ENCODE assay signal across 9 cellular contexts in the genomic region with DNA sequence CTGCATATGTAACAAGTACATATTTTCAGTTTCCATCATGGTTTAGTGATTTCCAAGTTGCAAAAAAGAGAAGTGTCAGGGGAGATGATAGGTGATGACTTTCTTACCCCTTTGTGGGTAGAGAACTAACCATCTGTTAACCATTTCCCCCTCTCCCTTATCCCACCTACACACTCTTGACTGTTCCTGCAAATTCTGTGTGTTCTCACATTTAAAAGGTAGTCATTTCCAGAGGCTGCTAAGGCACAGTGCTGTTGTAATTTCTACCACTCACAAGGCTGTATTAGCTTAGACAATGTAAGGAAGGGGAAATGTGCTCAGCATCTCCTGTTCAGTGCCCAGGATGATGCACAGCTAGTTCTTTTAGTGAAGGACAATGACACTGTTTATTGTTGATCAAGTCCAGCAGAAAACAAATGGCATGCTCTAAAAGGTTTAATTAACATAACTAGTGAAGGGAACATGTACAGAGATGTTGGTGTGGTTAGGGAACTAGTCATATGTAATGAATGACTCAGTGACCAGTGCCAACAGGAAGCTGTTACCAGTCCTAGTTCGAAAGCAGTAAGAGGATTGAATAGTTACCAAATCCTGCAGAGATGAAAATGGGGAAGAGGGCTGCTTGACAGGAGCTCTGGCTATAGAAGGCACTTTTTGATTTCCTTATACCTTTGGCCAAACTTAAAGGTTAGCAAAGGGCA.
DNase-seq lines count a peak whose midpoint lies in the region; ATAC-seq, FAIRE-seq and TF ChIP-seq lines count a peak whose summit lies in the region.
"Had no signal": no experiment of that assay in that cellular context is flagged by ENCODE, and none has a peak within 500 bp of the region (broad histone marks: within the 10 kb centered on the region; RNA-seq: fewer than 3 reads in every experiment).

No MANE protein-coding gene starts in this region.

- no peak for TF ChIP-seq CTCF in keratinocyte (optimal IDR thresholded peaks at IDR 0.05 in 1 of 3, IDR thresholded peaks at IDR 0.05 in 1 of 3, conservative IDR thresholded peaks at IDR 0.05 in 1 of 3; ENCODE audit: extremely low read depth in 1 of 3, insufficient read depth in 2 of 3, low read length in 3 of 3)

- no peaks in the 10 kb centered on the region for H3K9me1 ChIP-seq in keratinocyte (ENCODE audit: control insufficient read depth, extremely low read depth, insufficient read depth, low read length)

- FAIRE-seq in keratinocyte (lab: Jason Lieb, UNC): peak; percentile 92

- H3K79me2 ChIP-seq in keratinocyte (ENCODE audit: control insufficient read depth, insufficient read depth, low read length): no peaks in the 10 kb centered on the region

- DNase-seq in ELR (ENCODE audit: low read depth) (peak; percentile 82), M059J (ENCODE audit: low read depth) (peak; percentile 78), keratinocyte (ENCODE audit: low read depth, low spot score) (no peak), NCI-H1092 (lab: John Stamatoyannopoulos, UW) (no peak), NCI-H1105 (lab: John Stamatoyannopoulos, UW) (no peak)
- no peak for DNase-seq in effector memory CD4-positive, alpha-beta T cell
- DNase-seq in activated CD4-positive, CD25-positive, alpha-beta regulatory T cell (lab: John Stamatoyannopoulos, UW): no peak
- DNase-seq: stimulated activated naive CD4-positive, alpha-beta T cell had no signal

- no peak overlapping the region for H2AFZ ChIP-seq in keratinocyte (ENCODE audit: control insufficient read depth, low read length)

- peak; percentile 65 for ATAC-seq in GM21529 (IDR thresholded peaks at IDR 0.05; ENCODE audit: unreplicated experiment)

- H3K36me3 ChIP-seq in keratinocyte (ENCODE audit: control insufficient read depth in 2 of 2, extremely low read depth in 1 of 2, insufficient read depth in 2 of 2, low read length in 2 of 2): no peaks in the 10 kb centered on the region
- no peaks in the 10 kb centered on the region for H3K36me3 ChIP-seq in effector memory CD4-positive, alpha-beta T cell (ENCODE audit: control insufficient read depth, insufficient read depth, low read length)

- dilution Hi-C loops in keratinocyte (cut with MboI; ENCODE audit: extremely low pct_ligation_motif_present, low sequenced_read_pairs): no loop called here

- H3K4me1 ChIP-seq in keratinocyte (ENCODE audit: control insufficient read depth, extremely low read depth, insufficient read depth, low read length): peaks cover 13% of the 10 kb centered on the region
- H3K4me1 ChIP-seq in effector memory CD4-positive, alpha-beta T cell (ENCODE audit: control insufficient read depth, insufficient read depth, low read length, poor library complexity, severe bottlenecking): no peaks in the 10 kb centered on the region

- H3K9me3 ChIP-seq in keratinocyte (ENCODE audit: control insufficient read depth, low read depth, low read length): no peaks in the 10 kb centered on the region
- H3K9me3 ChIP-seq in effector memory CD4-positive, alpha-beta T cell (ENCODE audit: control insufficient read depth, low read length): no peaks in the 10 kb centered on the region

- H3K4me3 ChIP-seq in keratinocyte (ENCODE audit: control insufficient read depth in 2 of 3, extremely low read depth in 1 of 3, insufficient read depth in 2 of 3, low read depth in 1 of 3, low read length in 3 of 3): no peak overlapping the region
- no peak overlapping the region for H3K4me3 ChIP-seq in effector memory CD4-positive, alpha-beta T cell (ENCODE audit: insufficient read depth, low read depth, low read length, poor library complexity, severe bottlenecking)

- peak overlapping the region; percentile 66 for H3K4me2 ChIP-seq in keratinocyte (ENCODE audit: control insufficient read depth, extremely low read depth, insufficient read depth, low read depth, low read length)

- H4K20me1 ChIP-seq in keratinocyte (ENCODE audit: control insufficient read depth, extremely low read depth, insufficient read depth, low read length): no peaks in the 10 kb centered on the region

- peak overlapping the region; percentile 8 for H3K27ac ChIP-seq in keratinocyte (ENCODE audit: control insufficient read depth, insufficient read depth, low read length)
- H3K27ac ChIP-seq in effector memory CD4-positive, alpha-beta T cell (ENCODE audit: insufficient read depth, low read length, poor library complexity, severe bottlenecking): no peak overlapping the region

- H3K27me3 ChIP-seq in keratinocyte (ENCODE audit: control insufficient read depth, extremely low read depth, insufficient read depth, low read length): no peaks in the 10 kb centered on the region
- H3K27me3 ChIP-seq in effector memory CD4-positive, alpha-beta T cell (replicated peaks; ENCODE audit: control insufficient read depth, insufficient read depth, low read length, poor library complexity, severe bottlenecking): no peaks in the 10 kb centered on the region

- H3K9ac ChIP-seq in keratinocyte (ENCODE audit: control insufficient read depth, extremely low read depth, insufficient read depth, low read length): no peak overlapping the region

Comparison
In these comparisons a context has a peak if more than half of its experiments do, and no peak if none do; other contexts are left out.
1. DNase-seq: peak in ELR (single experiment) and M059J (single experiment); none in keratinocyte (single experiment), NCI-H1092 (single experiment), effector memory CD4-positive, alpha-beta T cell (0 of 3), activated CD4-positive, CD25-positive, alpha-beta regulatory T cell (0 of 4) and NCI-H1105 (single experiment).